1 cellular context compared by ENCODE assay signal in genomic region chr12:121138284-121138683, GRCh38.
A peak's percentile ranks its signal among the peaks of the same experiment; 100 is the strongest.
TF ChIP-seq lines count a peak whose summit lies in the region.

No MANE protein-coding gene starts in this region.

TF ChIP-seq in K562, 482 proteins besides CTCF, POLR2A, EP300 and RAD21 (continued from another document and continues in another):
- TF ChIP-seq HDAC6 (IDR thresholded peaks at IDR 0.05; ENCODE audit: low read depth, low read length), result no peak
- no peak for TF ChIP-seq RNF219 (CRISPR knock-in tag; IDR thresholded peaks at IDR 0.05)
- TF ChIP-seq POLR2B (IDR thresholded peaks at IDR 0.05; ENCODE audit: low read depth, partially characterized antibody), result no peak
- TF ChIP-seq ARID3B (CRISPR knock-in tag; IDR thresholded peaks at IDR 0.05; ENCODE audit: borderline replicate concordance), result no peak
- TF ChIP-seq ZNF184 (CRISPR knock-in tag; IDR thresholded peaks at IDR 0.05), result no peak
- no peak for TF ChIP-seq STAT5A (IDR thresholded peaks at IDR 0.05; ENCODE audit: borderline replicate concordance, low read length)
- TF ChIP-seq MBD2 (IDR thresholded peaks at IDR 0.05; ENCODE audit: borderline replicate concordance, low read depth), result peak; percentile 23; the same call in 1 of the 2 replicates
- TF ChIP-seq BRD9 (IDR thresholded peaks at IDR 0.05; ENCODE audit: low read depth, partially characterized antibody), result no peak
- TF ChIP-seq, protein P1, sequence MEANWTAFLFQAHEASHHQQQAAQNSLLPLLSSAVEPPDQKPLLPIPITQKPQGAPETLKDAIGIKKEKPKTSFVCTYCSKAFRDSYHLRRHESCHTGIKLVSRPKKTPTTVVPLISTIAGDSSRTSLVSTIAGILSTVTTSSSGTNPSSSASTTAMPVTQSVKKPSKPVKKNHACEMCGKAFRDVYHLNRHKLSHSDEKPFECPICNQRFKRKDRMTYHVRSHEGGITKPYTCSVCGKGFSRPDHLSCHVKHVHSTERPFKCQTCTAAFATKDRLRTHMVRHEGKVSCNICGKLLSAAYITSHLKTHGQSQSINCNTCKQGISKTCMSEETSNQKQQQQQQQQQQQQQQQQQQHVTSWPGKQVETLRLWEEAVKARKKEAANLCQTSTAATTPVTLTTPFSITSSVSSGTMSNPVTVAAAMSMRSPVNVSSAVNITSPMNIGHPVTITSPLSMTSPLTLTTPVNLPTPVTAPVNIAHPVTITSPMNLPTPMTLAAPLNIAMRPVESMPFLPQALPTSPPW (CRISPR knock-in tag; IDR thresholded peaks at IDR 0.05), result no peak
- no peak for TF ChIP-seq CXXC5 (CRISPR knock-in tag; IDR thresholded peaks at IDR 0.05)
- no peak for TF ChIP-seq KLF13 (tag; IDR thresholded peaks at IDR 0.05; ENCODE audit: borderline replicate concordance, low read depth)
- TF ChIP-seq NELFE (IDR thresholded peaks at IDR 0.05; ENCODE audit: insufficient read depth, insufficient read length), result no peak
- TF ChIP-seq NR2C2 (CRISPR knock-in tag; IDR thresholded peaks at IDR 0.05), result no peak
- TF ChIP-seq NR2C2 (tag; IDR thresholded peaks at IDR 0.05), result no peak
- no peak for TF ChIP-seq RBM39 (optimal IDR thresholded peaks at IDR 0.05; ENCODE audit: low read depth, low read length)
- TF ChIP-seq ZBTB34 (CRISPR knock-in tag; IDR thresholded peaks at IDR 0.05), result no peak
- no peak for TF ChIP-seq SUPT5H (IDR thresholded peaks at IDR 0.05)
- TF ChIP-seq SMC3 (conservative IDR thresholded peaks at IDR 0.05; ENCODE audit: insufficient read depth, low read depth, low read length), result no peak
- no peak for TF ChIP-seq TEAD4 (IDR thresholded peaks at IDR 0.05; ENCODE audit: low read length)
- TF ChIP-seq TEAD4 (CRISPR knock-in tag; IDR thresholded peaks at IDR 0.05; ENCODE audit: borderline replicate concordance), result no peak
- TF ChIP-seq FOXO4 (CRISPR knock-in tag; IDR thresholded peaks at IDR 0.05), result no peak
- TF ChIP-seq GTF2A2 (tag; IDR thresholded peaks at IDR 0.05), result no peak
- TF ChIP-seq SMARCB1 (IDR thresholded peaks at IDR 0.05; ENCODE audit: insufficient read length, low read depth), result no peak
- TF ChIP-seq GTF2F1 (IDR thresholded peaks at IDR 0.05; ENCODE audit: low read depth, low read length), result no peak
- peak; percentile 69 for TF ChIP-seq NFYB (IDR thresholded peaks at IDR 0.05; ENCODE audit: extremely low read depth, insufficient read length)
- TF ChIP-seq HINFP (tag; conservative IDR thresholded peaks at IDR 0.05; ENCODE audit: low read depth), result no peak
- no peak for TF ChIP-seq DMBX1 (CRISPR knock-in tag; IDR thresholded peaks at IDR 0.05; ENCODE audit: borderline replicate concordance)
- peak; percentile 48; the same call in 1 of the 2 replicates for TF ChIP-seq EHMT2 (IDR thresholded peaks at IDR 0.05)
- TF ChIP-seq, protein P2, sequence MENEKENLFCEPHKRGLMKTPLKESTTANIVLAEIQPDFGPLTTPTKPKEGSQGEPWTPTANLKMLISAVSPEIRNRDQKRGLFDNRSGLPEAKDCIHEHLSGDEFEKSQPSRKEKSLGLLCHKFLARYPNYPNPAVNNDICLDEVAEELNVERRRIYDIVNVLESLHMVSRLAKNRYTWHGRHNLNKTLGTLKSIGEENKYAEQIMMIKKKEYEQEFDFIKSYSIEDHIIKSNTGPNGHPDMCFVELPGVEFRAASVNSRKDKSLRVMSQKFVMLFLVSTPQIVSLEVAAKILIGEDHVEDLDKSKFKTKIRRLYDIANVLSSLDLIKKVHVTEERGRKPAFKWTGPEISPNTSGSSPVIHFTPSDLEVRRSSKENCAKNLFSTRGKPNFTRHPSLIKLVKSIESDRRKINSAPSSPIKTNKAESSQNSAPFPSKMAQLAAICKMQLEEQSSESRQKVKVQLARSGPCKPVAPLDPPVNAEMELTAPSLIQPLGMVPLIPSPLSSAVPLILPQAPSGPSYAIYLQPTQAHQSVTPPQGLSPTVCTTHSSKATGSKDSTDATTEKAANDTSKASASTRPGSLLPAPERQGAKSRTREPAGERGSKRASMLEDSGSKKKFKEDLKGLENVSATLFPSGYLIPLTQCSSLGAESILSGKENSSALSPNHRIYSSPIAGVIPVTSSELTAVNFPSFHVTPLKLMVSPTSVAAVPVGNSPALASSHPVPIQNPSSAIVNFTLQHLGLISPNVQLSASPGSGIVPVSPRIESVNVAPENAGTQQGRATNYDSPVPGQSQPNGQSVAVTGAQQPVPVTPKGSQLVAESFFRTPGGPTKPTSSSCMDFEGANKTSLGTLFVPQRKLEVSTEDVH (IDR thresholded peaks at IDR 0.05; ENCODE audit: low read depth, partially characterized antibody), result no peak
- no peak for TF ChIP-seq KHSRP (IDR thresholded peaks at IDR 0.05)
- no peak for TF ChIP-seq SIX5 (IDR thresholded peaks at IDR 0.05; ENCODE audit: borderline replicate concordance in 1 of 2, insufficient read depth in 1 of 2, low read depth in 1 of 2, low read length in 2 of 2)
- TF ChIP-seq, protein P3, sequence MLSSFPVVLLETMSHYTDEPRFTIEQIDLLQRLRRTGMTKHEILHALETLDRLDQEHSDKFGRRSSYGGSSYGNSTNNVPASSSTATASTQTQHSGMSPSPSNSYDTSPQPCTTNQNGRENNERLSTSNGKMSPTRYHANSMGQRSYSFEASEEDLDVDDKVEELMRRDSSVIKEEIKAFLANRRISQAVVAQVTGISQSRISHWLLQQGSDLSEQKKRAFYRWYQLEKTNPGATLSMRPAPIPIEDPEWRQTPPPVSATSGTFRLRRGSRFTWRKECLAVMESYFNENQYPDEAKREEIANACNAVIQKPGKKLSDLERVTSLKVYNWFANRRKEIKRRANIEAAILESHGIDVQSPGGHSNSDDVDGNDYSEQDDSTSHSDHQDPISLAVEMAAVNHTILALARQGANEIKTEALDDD (IDR thresholded peaks at IDR 0.05), result no peak
- no peak for TF ChIP-seq POLR2H (tag; IDR thresholded peaks at IDR 0.05; ENCODE audit: low read depth)
- TF ChIP-seq ELF1 (tag; IDR thresholded peaks at IDR 0.05), result peak; percentile 66; the same call in 1 of the 2 replicates
- no peak for TF ChIP-seq ZNF740 (CRISPR knock-in tag; IDR thresholded peaks at IDR 0.05)
- TF ChIP-seq ZNF740 (tag; IDR thresholded peaks at IDR 0.05), result no peak
- no peak for TF ChIP-seq NCOA4 (IDR thresholded peaks at IDR 0.05; ENCODE audit: partially characterized antibody)
- TF ChIP-seq, protein P4, sequence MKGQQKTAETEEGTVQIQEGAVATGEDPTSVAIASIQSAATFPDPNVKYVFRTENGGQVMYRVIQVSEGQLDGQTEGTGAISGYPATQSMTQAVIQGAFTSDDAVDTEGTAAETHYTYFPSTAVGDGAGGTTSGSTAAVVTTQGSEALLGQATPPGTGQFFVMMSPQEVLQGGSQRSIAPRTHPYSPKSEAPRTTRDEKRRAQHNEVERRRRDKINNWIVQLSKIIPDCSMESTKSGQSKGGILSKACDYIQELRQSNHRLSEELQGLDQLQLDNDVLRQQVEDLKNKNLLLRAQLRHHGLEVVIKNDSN (CRISPR knock-in tag; IDR thresholded peaks at IDR 0.05), result peak; percentile 99
- no peak for TF ChIP-seq ZNF583 (CRISPR knock-in tag; IDR thresholded peaks at IDR 0.05)
- no peak for TF ChIP-seq HOMEZ (CRISPR knock-in tag; IDR thresholded peaks at IDR 0.05)
- no peak for TF ChIP-seq BHLHE40 (IDR thresholded peaks at IDR 0.05; ENCODE audit: low read length)
- TF ChIP-seq, protein P5, sequence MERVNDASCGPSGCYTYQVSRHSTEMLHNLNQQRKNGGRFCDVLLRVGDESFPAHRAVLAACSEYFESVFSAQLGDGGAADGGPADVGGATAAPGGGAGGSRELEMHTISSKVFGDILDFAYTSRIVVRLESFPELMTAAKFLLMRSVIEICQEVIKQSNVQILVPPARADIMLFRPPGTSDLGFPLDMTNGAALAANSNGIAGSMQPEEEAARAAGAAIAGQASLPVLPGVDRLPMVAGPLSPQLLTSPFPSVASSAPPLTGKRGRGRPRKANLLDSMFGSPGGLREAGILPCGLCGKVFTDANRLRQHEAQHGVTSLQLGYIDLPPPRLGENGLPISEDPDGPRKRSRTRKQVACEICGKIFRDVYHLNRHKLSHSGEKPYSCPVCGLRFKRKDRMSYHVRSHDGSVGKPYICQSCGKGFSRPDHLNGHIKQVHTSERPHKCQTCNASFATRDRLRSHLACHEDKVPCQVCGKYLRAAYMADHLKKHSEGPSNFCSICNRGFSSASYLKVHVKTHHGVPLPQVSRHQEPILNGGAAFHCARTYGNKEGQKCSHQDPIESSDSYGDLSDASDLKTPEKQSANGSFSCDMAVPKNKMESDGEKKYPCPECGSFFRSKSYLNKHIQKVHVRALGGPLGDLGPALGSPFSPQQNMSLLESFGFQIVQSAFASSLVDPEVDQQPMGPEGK (CRISPR knock-in tag; IDR thresholded peaks at IDR 0.05; ENCODE audit: borderline replicate concordance), result no peak
